In genomic region chr3:62090066-62090465, GRCh38 we compare ENCODE assay signal across 31 cellular contexts.
"Had no signal": no experiment of that assay in that cellular context is flagged by ENCODE, and none has a peak within 500 bp of the region (broad histone marks: within the 10 kb centered on the region; RNA-seq: fewer than 3 reads in every experiment).

No MANE protein-coding gene starts in this region.

- H3K4me3 Mint-ChIP-seq: activated naive CD4-positive, alpha-beta T cell treated with anti-CD3 and anti-CD28 coated beads, Interleukin-2, amount 10 ng/mL, durations not matched to agents 7 days and 5 days; activated naive CD8-positive, alpha-beta T cell treated with anti-CD3 and anti-CD28 coated beads, Interleukin-2, amount 10 ng/mL, durations not matched to agents 7 days and 5 days; brain; natural killer cell; neural progenitor cell; stimulated activated naive B cell treated with anti-CD40 and anti-IgM and Interleukin-4, amounts not matched to agents 10 μg/mL and 1 μg/mL and 100 μg/mL, for 72 hours; T-helper 1 cell treated with Interleukin-12 subunit alpha and Interleukin-12 subunit beta and Interleukin-4 antibody, amounts not matched to agents 30 μg/mL and 1 μg/mL, for 36 hours had no signal

- H3K27ac Mint-ChIP-seq: activated naive CD4-positive, alpha-beta T cell treated with anti-CD3 and anti-CD28 coated beads, Interleukin-2, amount 10 ng/mL, durations not matched to agents 7 days and 5 days; activated naive CD8-positive, alpha-beta T cell treated with anti-CD3 and anti-CD28 coated beads, Interleukin-2, amount 10 ng/mL, durations not matched to agents 7 days and 5 days; natural killer cell; neural progenitor cell; stimulated activated naive B cell treated with anti-CD40 and anti-IgM and Interleukin-4, amounts not matched to agents 10 μg/mL and 1 μg/mL and 100 μg/mL, for 72 hours; T-helper 1 cell treated with Interleukin-12 subunit alpha and Interleukin-12 subunit beta and Interleukin-4 antibody, amounts not matched to agents 30 μg/mL and 1 μg/mL, for 36 hours had no signal

- H3K9me3 Mint-ChIP-seq: activated naive CD4-positive, alpha-beta T cell treated with anti-CD3 and anti-CD28 coated beads, Interleukin-2, amount 10 ng/mL, durations not matched to agents 7 days and 5 days; activated naive CD8-positive, alpha-beta T cell treated with anti-CD3 and anti-CD28 coated beads, Interleukin-2, amount 10 ng/mL, durations not matched to agents 7 days and 5 days; brain; neural progenitor cell; stimulated activated naive B cell treated with anti-CD40 and anti-IgM and Interleukin-4, amounts not matched to agents 10 μg/mL and 1 μg/mL and 100 μg/mL, for 72 hours; T-helper 1 cell treated with Interleukin-12 subunit alpha and Interleukin-12 subunit beta and Interleukin-4 antibody, amounts not matched to agents 30 μg/mL and 1 μg/mL, for 36 hours had no signal

- H3K4me1 ChIP-seq: neural progenitor cell, suprapubic skin, upper lobe of right lung had no signal

- H3K36me3 Mint-ChIP-seq: activated naive CD4-positive, alpha-beta T cell treated with anti-CD3 and anti-CD28 coated beads, Interleukin-2, amount 10 ng/mL, durations not matched to agents 7 days and 5 days; activated naive CD8-positive, alpha-beta T cell treated with anti-CD3 and anti-CD28 coated beads, Interleukin-2, amount 10 ng/mL, durations not matched to agents 7 days and 5 days; brain; natural killer cell; neural progenitor cell; stimulated activated naive B cell treated with anti-CD40 and anti-IgM and Interleukin-4, amounts not matched to agents 10 μg/mL and 1 μg/mL and 100 μg/mL, for 72 hours had no signal

- ATAC-seq: activated CD4-positive, CD25-positive, alpha-beta regulatory T cell treated with anti-CD3 and anti-CD28 coated beads, Interleukin-2, amount 50 U/mL, for 24 hours; left lobe of liver; natural killer cell; stimulated activated naive B cell treated with anti-CD40 and anti-IgM and Interleukin-4, amounts not matched to agents 10 μg/mL and 1 μg/mL and 100 μg/mL, for 72 hours; upper lobe of right lung had no signal

- H3K27me3 ChIP-seq: ascending aorta, neural progenitor cell, sigmoid colon, suprapubic skin, tibial artery, upper lobe of right lung had no signal

- H3K27me3 Mint-ChIP-seq: activated naive CD4-positive, alpha-beta T cell treated with anti-CD3 and anti-CD28 coated beads, Interleukin-2, amount 10 ng/mL, durations not matched to agents 7 days and 5 days; activated naive CD8-positive, alpha-beta T cell treated with anti-CD3 and anti-CD28 coated beads, Interleukin-2, amount 10 ng/mL, durations not matched to agents 7 days and 5 days; stimulated activated naive B cell treated with anti-CD40 and anti-IgM and Interleukin-4, amounts not matched to agents 10 μg/mL and 1 μg/mL and 100 μg/mL, for 72 hours had no signal

- FAIRE-seq: endothelial cell of umbilical vein, TTC549 had no signal

- DNase-seq: activated CD4-positive, alpha-beta T cell treated with anti-CD3 and anti-CD28 coated beads for 48 hours; activated CD4-positive, alpha-beta T cell treated with anti-CD3 and anti-CD28 coated beads, Interleukin-2, amount 50 U/mL, for 48 hours; activated CD8-positive, alpha-beta memory T cell treated with anti-CD3 and anti-CD28 coated beads, Interleukin-2, amount 50 U/mL, for 4 hours; activated gamma-delta T cell; activated naive CD4-positive, alpha-beta T cell treated with anti-CD3 and anti-CD28 coated beads, Interleukin-2, amount 10 ng/mL, durations not matched to agents 7 days and 5 days; activated naive CD8-positive, alpha-beta T cell treated with anti-CD3 and anti-CD28 coated beads, Interleukin-2, amount 10 ng/mL, durations not matched to agents 7 days and 5 days; activated T-cell treated with anti-CD3 and anti-CD28 coated beads, Interleukin-2, amount 50 U/mL, for 1 hour; cortex of kidney; head of caudate nucleus; mesendoderm; natural killer cell; occipital lobe; sigmoid colon; stimulated activated CD4-positive, alpha-beta T cell treated with anti-CD3 and anti-CD28 coated beads, Interleukin-1b, Interleukin-23, amount 100 ng/mL, for 48 hours; stimulated activated naive B cell treated with anti-CD40 and anti-IgM and Interleukin-4, amounts not matched to agents 10 μg/mL and 1 μg/mL and 100 μg/mL, for 72 hours; T-helper 9 cell; tibial artery; upper lobe of right lung; WERI-Rb-1 had no signal

- H3K4me3 ChIP-seq: ascending aorta, lung, neural progenitor cell, sigmoid colon, smooth muscle cell, suprapubic skin, tibial artery, upper lobe of right lung had no signal

- H3K36me3 ChIP-seq: ascending aorta, neural progenitor cell, sigmoid colon, suprapubic skin, tibial artery, upper lobe of right lung, WERI-Rb-1 had no signal

- H3K27ac ChIP-seq: ascending aorta, neural progenitor cell, parathyroid adenoma, sigmoid colon, suprapubic skin, tibial artery, upper lobe of right lung, WERI-Rb-1 had no signal

- H3K4me1 Mint-ChIP-seq: activated naive CD4-positive, alpha-beta T cell treated with anti-CD3 and anti-CD28 coated beads, Interleukin-2, amount 10 ng/mL, durations not matched to agents 7 days and 5 days; activated naive CD8-positive, alpha-beta T cell treated with anti-CD3 and anti-CD28 coated beads, Interleukin-2, amount 10 ng/mL, durations not matched to agents 7 days and 5 days; natural killer cell; neural progenitor cell; stimulated activated naive B cell treated with anti-CD40 and anti-IgM and Interleukin-4, amounts not matched to agents 10 μg/mL and 1 μg/mL and 100 μg/mL, for 72 hours had no signal

- H3K9me3 ChIP-seq: ascending aorta, sigmoid colon, suprapubic skin, tibial artery, upper lobe of right lung had no signal
